Comparison of ENCODE assay signal across 34 cellular contexts in genomic region chr10:23148214-23148613, GRCh38. TPM values are rescaled to one million over a fixed set of nuclear protein-coding genes. Genes with fewer than 3 reads are reported as not detected.
"Had no signal": no experiment of that assay in that cellular context is flagged by ENCODE, and none has a peak within 500 bp of the region (broad histone marks: within the 10 kb centered on the region; RNA-seq: fewer than 3 reads in every experiment).

No MANE protein-coding gene starts in this region.

- H3K9ac ChIP-seq: SK-N-SH had no signal

- H3K4me1 ChIP-seq: ascending aorta, Peyer's patch, SJSA1 had no signal

- H3K27me3 ChIP-seq: ascending aorta, Peyer's patch, SJSA1 had no signal

- FAIRE-seq: TTC549 had no signal

- H3K36me3 ChIP-seq: ascending aorta, Peyer's patch, SJSA1 had no signal

- DNase-seq: activated CD4-positive, alpha-beta T cell treated with anti-CD3 and anti-CD28 coated beads for 36 hours; activated CD4-positive, alpha-beta T cell treated with anti-CD3 and anti-CD28 coated beads, Interleukin-2, amount 10 ng/mL, durations not matched to agents 7 days and 5 days; activated CD4-positive, alpha-beta T cell treated with anti-CD3 and anti-CD28 coated beads, Interleukin-2, amount 50 U/mL, for 48 hours; activated CD8-positive, alpha-beta T cell treated with anti-CD3 and anti-CD28 coated beads, Interleukin-2, amount 10 ng/mL, durations not matched to agents 7 days and 5 days; activated gamma-delta T cell; activated naive CD4-positive, alpha-beta T cell treated with Interleukin-2 at 50 U/mL for 16 hours; activated naive CD8-positive, alpha-beta T cell treated with anti-CD3 and anti-CD28 coated beads, Interleukin-2, amount 10 ng/mL, durations not matched to agents 7 days and 5 days; activated T-cell treated with anti-CD3 and anti-CD28 coated beads, Interleukin-2, amount 50 U/mL, for 24 hours; amygdala; MM.1S; MV-4-11; NCI-H1092; NCI-H146; NCI-H187; NCI-H2029 treated with DMSO at 0.1 percent for 48 hours; NCI-H2107; NCI-H2171; NCI-H510A; NCI-H526; NCI-H748 treated with DMSO at 0.1 percent for 48 hours; NK-92 treated with Interleukin-12 subunit alpha and Interleukin-12 subunit beta, amount 100 ng/mL, for 24 hours; PC-3; Peyer's patch; RPMI8226; SHP77 treated with DMSO at 0.1 percent for 48 hours; SK-N-SH had no signal

- H3K4me2 ChIP-seq: SK-N-SH had no signal

- H3K4me3 ChIP-seq: ascending aorta, Peyer's patch, SJSA1 had no signal

- H3K27ac ChIP-seq: ascending aorta, Peyer's patch, SJSA1 had no signal

- H3K9me3 ChIP-seq: ascending aorta, Peyer's patch, SJSA1, SK-N-SH had no signal

- ATAC-seq: activated CD4-positive, alpha-beta T cell treated with anti-CD3 and anti-CD28 coated beads for 36 hours; activated CD4-positive, CD25-positive, alpha-beta regulatory T cell treated with anti-CD3 and anti-CD28 coated beads, Interleukin-2, amount 50 U/mL, for 24 hours; activated CD8-positive, alpha-beta T cell treated with anti-CD3 and anti-CD28 coated beads, Interleukin-2, amount 10 ng/mL, durations not matched to agents 7 days and 5 days; PC-3; WTC11 had no signal

RNA-seq across cellular contexts. Expression of gene PTF1A, which starts 43.9 kb away (rescaled TPM):
- total RNA-seq: activated CD4-positive, alpha-beta T cell treated with anti-CD3 and anti-CD28 coated beads for 36 hours; activated CD4-positive, alpha-beta T cell treated with anti-CD3 and anti-CD28 coated beads, Interleukin-2, amount 10 ng/mL, durations not matched to agents 7 days and 5 days; activated CD8-positive, alpha-beta T cell treated with anti-CD3 and anti-CD28 coated beads, Interleukin-2, amount 10 ng/mL, durations not matched to agents 7 days and 5 days; activated naive CD8-positive, alpha-beta T cell treated with anti-CD3 and anti-CD28 coated beads, Interleukin-2, amount 10 ng/mL, durations not matched to agents 7 days and 5 days; activated T-helper 2 cell treated with anti-CD3 and anti-CD28 coated beads, Interferon-gamma antibody, Interleukin-2, Interleukin-4, amounts not matched to agents 10 μg/mL and 5 μg/mL and 100 μg/mL, durations not matched to agents 14 hours and 24 hours and 36 hours; ascending aorta; cardiac septum; LHCN-M2; PC-3; Peyer's patch; SJSA1; WTC11 had no signal
- polyA plus RNA-seq: SK-N-SH had no signal
